10 cellular contexts compared by ENCODE assay signal in the genomic region with DNA sequence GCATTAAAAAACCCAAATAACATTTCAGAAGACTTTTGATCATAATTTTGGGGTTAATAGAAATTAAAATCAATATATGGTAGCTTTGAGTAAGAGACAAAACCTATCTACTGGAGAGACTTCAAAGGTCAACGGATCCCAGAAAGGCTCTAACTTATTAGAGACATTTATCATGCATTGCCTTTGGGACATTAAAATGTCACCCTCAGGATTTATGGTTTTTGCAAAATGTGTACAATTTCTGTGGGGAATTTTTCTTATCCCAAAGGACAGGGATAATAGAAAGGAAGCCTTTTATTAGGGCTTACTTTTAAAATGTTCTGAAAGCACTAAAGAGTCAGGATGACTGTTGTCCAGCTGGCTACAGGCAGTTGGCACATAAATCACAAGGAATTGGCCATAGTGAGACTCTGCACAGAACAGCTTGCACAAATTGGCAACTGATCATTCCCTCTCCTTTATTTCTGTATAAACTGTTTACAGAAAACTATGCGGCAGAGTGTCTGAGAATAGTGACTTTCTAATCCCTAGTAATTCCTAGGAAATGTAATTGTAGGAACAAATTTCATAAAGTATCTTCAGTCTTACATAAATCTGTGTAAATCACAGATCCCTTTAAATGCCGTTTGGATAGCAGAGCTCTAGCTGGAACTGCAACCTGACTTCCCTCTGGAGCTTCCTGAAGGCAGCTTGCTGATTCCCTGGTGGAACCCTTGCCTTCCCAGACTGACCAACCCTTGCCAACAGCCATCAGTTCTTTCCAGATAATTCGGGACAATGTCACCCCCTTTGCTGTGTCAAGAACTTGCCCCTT.
DNase-seq lines count a peak whose midpoint lies in the region; ATAC-seq and TF ChIP-seq lines count a peak whose summit lies in the region.
"Had no signal": no experiment of that assay in that cellular context is flagged by ENCODE, and none has a peak within 500 bp of the region (broad histone marks: within the 10 kb centered on the region; RNA-seq: fewer than 3 reads in every experiment).

No MANE protein-coding gene starts in this region.

- 36 to 55% methylated on average over 4 of the region's 4 CpGs for WGBS in sigmoid colon, 2 donors

- peak; percentile 20 for DNase-seq in COLO829 (ENCODE audit: low spot score)
- DNase-seq in RWPE2 (ENCODE audit: low spot score) = no peak
- DNase-seq in Right ventricle myocardium superior = no peak
- DNase-seq in sigmoid colon = peak; percentile 77
- DNase-seq in activated CD4-positive, alpha-beta memory T cell treated with anti-CD3 and anti-CD28 coated beads, Interleukin-2, amount 10 ng/mL, durations not matched to agents 7 days and 5 days = no peak
- no peak for DNase-seq in endothelial cell (ENCODE audit: low spot score)
- DNase-seq in activated CD4-positive, CD25-positive, alpha-beta regulatory T cell (lab: John Stamatoyannopoulos, UW) = no peak
- DNase-seq: ovary had no signal

- H3K4me1 ChIP-seq in RWPE2 (ENCODE audit: insufficient read depth, poor library complexity, severe bottlenecking) = peaks cover 33% of the 10 kb centered on the region
- peaks cover 0 to 47% (median 35%) of the 10 kb centered on the region in 4 donors for H3K4me1 ChIP-seq in sigmoid colon
- H3K4me1 ChIP-seq: BLaER1 had no signal

- ATAC-seq in RWPE2 (ENCODE audit: low read depth) (no peak), Right ventricle myocardium superior (ENCODE audit: poor library complexity) (peak; percentile 50), GM18502 (IDR thresholded peaks at IDR 0.05; ENCODE audit: poor library complexity, unreplicated experiment) (no peak)

- peak in 2 of 4 donors; percentile 8 to 20 for TF ChIP-seq EP300 in sigmoid colon (IDR thresholded peaks at IDR 0.05)

- H3K27me3 Mint-ChIP-seq in activated CD4-positive, alpha-beta memory T cell treated with anti-CD3 and anti-CD28 coated beads, Interleukin-2, amount 10 ng/mL, durations not matched to agents 7 days and 5 days = no peaks in the 10 kb centered on the region
- H3K27me3 Mint-ChIP-seq in endothelial cell (ENCODE audit: unreplicated experiment) = no peaks in the 10 kb centered on the region

- H3K36me3 ChIP-seq in RWPE2 (ENCODE audit: low read depth) = no peaks in the 10 kb centered on the region
- no peaks in the 10 kb centered on the region for H3K36me3 ChIP-seq in sigmoid colon
- H3K36me3 ChIP-seq: BLaER1, ovary had no signal

- TF ChIP-seq POLR2A in sigmoid colon (IDR thresholded peaks at IDR 0.05) = no peak

- H3K4me3 Mint-ChIP-seq in activated CD4-positive, alpha-beta memory T cell treated with anti-CD3 and anti-CD28 coated beads, Interleukin-2, amount 10 ng/mL, durations not matched to agents 7 days and 5 days = no peak overlapping the region
- H3K4me3 Mint-ChIP-seq in endothelial cell (ENCODE audit: unreplicated experiment) = no peak overlapping the region

- peaks cover 28% of the 10 kb centered on the region for H3K4me1 Mint-ChIP-seq in activated CD4-positive, alpha-beta memory T cell treated with anti-CD3 and anti-CD28 coated beads, Interleukin-2, amount 10 ng/mL, durations not matched to agents 7 days and 5 days
- no peaks in the 10 kb centered on the region for H3K4me1 Mint-ChIP-seq in endothelial cell (ENCODE audit: unreplicated experiment)

- TF ChIP-seq CTCF in RWPE2 (IDR thresholded peaks at IDR 0.05; ENCODE audit: poor library complexity, severe bottlenecking) (no peak), sigmoid colon (IDR thresholded peaks at IDR 0.05) (no peak), endothelial cell (IDR thresholded peaks at IDR 0.05; ENCODE audit: unreplicated experiment) (no peak)

- H3K27ac Mint-ChIP-seq in activated CD4-positive, alpha-beta memory T cell treated with anti-CD3 and anti-CD28 coated beads, Interleukin-2, amount 10 ng/mL, durations not matched to agents 7 days and 5 days = no peak overlapping the region
- no peak overlapping the region for H3K27ac Mint-ChIP-seq in endothelial cell (ENCODE audit: unreplicated experiment)

- CTCF ChIA-PET in activated CD4-positive, alpha-beta memory T cell treated with anti-CD3 and anti-CD28 coated beads, Interleukin-2, amount 10 ng/mL, durations not matched to agents 7 days and 5 days (lab: Charles Lee) = no interaction called here

- H3K9me3 ChIP-seq in RWPE2 (ENCODE audit: severe bottlenecking) (no peaks in the 10 kb centered on the region), sigmoid colon (no peaks in the 10 kb centered on the region)
- H3K9me3 ChIP-seq: BLaER1, ovary had no signal

- intact Hi-C loops in Right ventricle myocardium superior (cut with DNase I) = no loop called here
- intact Hi-C loops in sigmoid colon (cut with DNase I) = loop anchor here (10.0 kb wide), 1 partner anchor 391 kb away; no protein-coding TSS in a partner anchor

- H3K27ac ChIP-seq in RWPE2 (ENCODE audit: poor library complexity, severe bottlenecking) (peak overlapping the region; percentile 34), sigmoid colon (peak overlapping the region; percentile 10 to 63 (median 50))
- H3K27ac ChIP-seq: BLaER1, ovary had no signal

- POLR2A ChIA-PET in activated CD4-positive, alpha-beta memory T cell treated with anti-CD3 and anti-CD28 coated beads, Interleukin-2, amount 10 ng/mL, durations not matched to agents 7 days and 5 days (lab: Charles Lee) = no interaction called here

- H3K9me3 Mint-ChIP-seq in activated CD4-positive, alpha-beta memory T cell treated with anti-CD3 and anti-CD28 coated beads, Interleukin-2, amount 10 ng/mL, durations not matched to agents 7 days and 5 days = peaks cover 11% of the 10 kb centered on the region
- H3K9me3 Mint-ChIP-seq in endothelial cell (ENCODE audit: unreplicated experiment) = no peaks in the 10 kb centered on the region

- H3K4me3 ChIP-seq in RWPE2 (ENCODE audit: severe bottlenecking) = no peak overlapping the region
- H3K4me3 ChIP-seq in sigmoid colon = no peak overlapping the region
- H3K4me3 ChIP-seq: BLaER1, ovary had no signal

- no peaks in the 10 kb centered on the region for H3K27me3 ChIP-seq in RWPE2 (ENCODE audit: insufficient read depth, poor library complexity, severe bottlenecking)
- no peaks in the 10 kb centered on the region for H3K27me3 ChIP-seq in sigmoid colon
- H3K27me3 ChIP-seq: BLaER1, ovary had no signal

- H3K36me3 Mint-ChIP-seq in activated CD4-positive, alpha-beta memory T cell treated with anti-CD3 and anti-CD28 coated beads, Interleukin-2, amount 10 ng/mL, durations not matched to agents 7 days and 5 days (ENCODE audit: low read depth) = peaks cover 6% of the 10 kb centered on the region
- no peaks in the 10 kb centered on the region for H3K36me3 Mint-ChIP-seq in endothelial cell (ENCODE audit: low read depth, unreplicated experiment)

Comparison
In these comparisons a context has a peak if more than half of its experiments do, and no peak if none do; other contexts are left out.
1. DNase-seq: peak in COLO829 (single experiment) and sigmoid colon (single experiment); none in RWPE2 (single experiment), Right ventricle myocardium superior (single experiment), activated CD4-positive, alpha-beta memory T cell treated with anti-CD3 and anti-CD28 coated beads, Interleukin-2, amount 10 ng/mL, durations not matched to agents 7 days and 5 days (single experiment), endothelial cell (single experiment) and activated CD4-positive, CD25-positive, alpha-beta regulatory T cell (0 of 4).